Comparison of ENCODE assay signal across 8 cellular contexts in the genomic region with DNA sequence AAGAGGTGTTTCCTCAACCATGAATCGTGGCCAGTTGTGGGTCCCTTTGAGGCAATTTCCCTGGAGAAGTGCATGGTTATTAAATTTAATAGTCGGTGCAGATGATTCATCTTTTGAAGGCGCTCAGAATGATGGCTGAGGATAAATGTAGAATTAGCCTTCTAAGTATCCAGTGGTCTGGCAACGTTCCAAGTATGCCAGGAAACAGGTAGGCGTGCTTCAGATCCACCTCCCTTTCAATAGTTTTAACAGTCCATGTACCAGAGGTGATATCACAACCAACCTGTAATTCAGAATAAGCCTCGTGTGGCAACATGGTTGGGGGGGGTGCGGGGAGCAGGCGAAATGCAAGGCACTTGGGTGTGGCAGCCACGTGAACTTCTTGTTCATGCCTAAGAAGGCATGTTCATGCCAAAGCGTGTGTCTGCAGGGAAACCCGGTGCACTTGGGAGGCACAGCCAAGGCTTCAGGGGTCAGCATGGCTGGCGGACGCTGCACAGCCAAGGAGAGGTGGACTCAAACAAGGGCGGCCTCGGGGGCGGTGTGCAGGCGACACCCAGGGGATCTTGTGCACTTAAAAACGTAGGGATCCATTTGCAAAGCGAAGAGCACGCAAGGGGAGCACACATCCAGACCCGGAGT. TPM values are rescaled to one million over a fixed set of nuclear protein-coding genes. Genes with fewer than 3 reads are reported as not detected.
DNase-seq lines count a peak whose midpoint lies in the region; ATAC-seq and TF ChIP-seq lines count a peak whose summit lies in the region.

No MANE protein-coding gene starts in this region.

- no peak overlapping the region for H3K4me3 ChIP-seq in thoracic aorta

- peaks cover 4% of the 10 kb centered on the region for H3K27me3 Mint-ChIP-seq in activated naive CD8-positive, alpha-beta T cell
- H3K27me3 Mint-ChIP-seq in activated naive CD8-positive, alpha-beta T cell treated with anti-CD3 and anti-CD28 coated beads, Interleukin-2, amount 50 U/mL, for 24 hours = peaks cover 44% of the 10 kb centered on the region
- peaks cover 11% of the 10 kb centered on the region for H3K27me3 Mint-ChIP-seq in glutamatergic neuron (ENCODE audit: unreplicated experiment)

- H3K4me3 Mint-ChIP-seq in activated naive CD8-positive, alpha-beta T cell = peak overlapping the region; percentile 42
- H3K4me3 Mint-ChIP-seq in activated naive CD8-positive, alpha-beta T cell treated with anti-CD3 and anti-CD28 coated beads, Interleukin-2, amount 50 U/mL, for 24 hours = no peak overlapping the region
- H3K4me3 Mint-ChIP-seq in glutamatergic neuron (ENCODE audit: unreplicated experiment) = peak overlapping the region; percentile 30

- H3K9me3 Mint-ChIP-seq in activated naive CD8-positive, alpha-beta T cell (ENCODE audit: low read depth) = no peaks in the 10 kb centered on the region
- no peaks in the 10 kb centered on the region for H3K9me3 Mint-ChIP-seq in activated naive CD8-positive, alpha-beta T cell treated with anti-CD3 and anti-CD28 coated beads, Interleukin-2, amount 50 U/mL, for 24 hours
- peaks cover 16% of the 10 kb centered on the region for H3K9me3 Mint-ChIP-seq in glutamatergic neuron (ENCODE audit: unreplicated experiment)

- H3K36me3 Mint-ChIP-seq in activated naive CD8-positive, alpha-beta T cell = no peaks in the 10 kb centered on the region
- no peaks in the 10 kb centered on the region for H3K36me3 Mint-ChIP-seq in activated naive CD8-positive, alpha-beta T cell treated with anti-CD3 and anti-CD28 coated beads, Interleukin-2, amount 50 U/mL, for 24 hours (ENCODE audit: low read depth)
- H3K36me3 Mint-ChIP-seq in glutamatergic neuron (ENCODE audit: unreplicated experiment) = no peaks in the 10 kb centered on the region

- no peak for DNase-seq in activated naive CD8-positive, alpha-beta T cell treated with anti-CD3 and anti-CD28 coated beads, Interleukin-2, amount 50 U/mL, for 24 hours
- peak; percentile 89 for DNase-seq in RWPE1 (ENCODE audit: low spot score)
- DNase-seq in glutamatergic neuron = peak; percentile 31
- peak; percentile 2 for DNase-seq in thoracic aorta (ENCODE audit: low spot score)
- no peak for DNase-seq in NCI-H1694 (lab: John Stamatoyannopoulos, UW)

- H3K27me3 ChIP-seq in thoracic aorta (replicated peaks; ENCODE audit: insufficient read depth) = no peaks in the 10 kb centered on the region

- no peak for ATAC-seq in activated naive CD8-positive, alpha-beta T cell treated with anti-CD3 and anti-CD28 coated beads, Interleukin-2, amount 50 U/mL, for 24 hours
- ATAC-seq in thoracic aorta (ENCODE audit: insufficient number of reproducible peaks, low FRiP score, low read depth) = no peak
- ATAC-seq in HG02678 (IDR thresholded peaks at IDR 0.05; ENCODE audit: unreplicated experiment) = no peak
- ATAC-seq in HG02884 (IDR thresholded peaks at IDR 0.05; ENCODE audit: unreplicated experiment) = no peak

- H3K4me1 ChIP-seq in thoracic aorta (ENCODE audit: control insufficient read depth in 1 of 2, low read depth in 2 of 2) = no peaks in the 10 kb centered on the region

- H3K36me3 ChIP-seq in thoracic aorta = no peaks in the 10 kb centered on the region

- POLR2A ChIA-PET in RWPE1 (lab: Yijun Ruan, JAX; ENCODE audit: low non-redundant PET) = no interaction called here

- TF ChIP-seq CTCF in RWPE1 (conservative IDR thresholded peaks at IDR 0.05; ENCODE audit: low read depth) (no peak), glutamatergic neuron (IDR thresholded peaks at IDR 0.05; ENCODE audit: partially characterized antibody, unreplicated experiment) (no peak), thoracic aorta (IDR thresholded peaks at IDR 0.05) (no peak)

- H3K27ac ChIP-seq in RWPE1 (peak overlapping the region; percentile 93), thoracic aorta (no peak overlapping the region)

- H3K9me3 ChIP-seq in thoracic aorta = no peaks in the 10 kb centered on the region

- H3K4me1 Mint-ChIP-seq in activated naive CD8-positive, alpha-beta T cell (ENCODE audit: low read depth) = peaks cover 21% of the 10 kb centered on the region
- peaks cover 27% of the 10 kb centered on the region for H3K4me1 Mint-ChIP-seq in activated naive CD8-positive, alpha-beta T cell treated with anti-CD3 and anti-CD28 coated beads, Interleukin-2, amount 50 U/mL, for 24 hours
- peaks cover 19% of the 10 kb centered on the region for H3K4me1 Mint-ChIP-seq in glutamatergic neuron (ENCODE audit: low read depth, unreplicated experiment)

- H3K27ac Mint-ChIP-seq in activated naive CD8-positive, alpha-beta T cell = no peak overlapping the region
- no peak overlapping the region for H3K27ac Mint-ChIP-seq in activated naive CD8-positive, alpha-beta T cell treated with anti-CD3 and anti-CD28 coated beads, Interleukin-2, amount 50 U/mL, for 24 hours
- peak overlapping the region; percentile 28 for H3K27ac Mint-ChIP-seq in glutamatergic neuron (ENCODE audit: unreplicated experiment)

- CTCF ChIA-PET in RWPE1 (lab: Yijun Ruan, JAX) = no interaction called here

RNA-seq across cellular contexts. Expression of a gene that starts 5.2 kb away (rescaled TPM):
- 41.7 TPM for total RNA-seq in glutamatergic neuron (ENCODE audit: unreplicated experiment)
- 1 to 10 TPM; 1.4 to 1.5 TPM for total RNA-seq in thoracic aorta

Comparison
In these comparisons a context has a peak if more than half of its experiments do, and no peak if none do; other contexts are left out.
1. DNase-seq: peak in RWPE1 (single experiment), glutamatergic neuron (single experiment) and thoracic aorta (single experiment); none in activated naive CD8-positive, alpha-beta T cell treated with anti-CD3 and anti-CD28 coated beads, Interleukin-2, amount 50 U/mL, for 24 hours (single experiment) and NCI-H1694 (single experiment).
2. RNA of a gene that starts 5.2 kb away (total RNA-seq): 41.7 TPM in glutamatergic neuron (single experiment); 1.4 to 1.5 TPM in thoracic aorta; every median in the first group is over 10 times any median in the second.